Comparison of ENCODE assay signal across 8 cellular contexts in genomic region chr3:58176827-58177489, GRCh38. TPM values are rescaled to one million over a fixed set of nuclear protein-coding genes. Genes with fewer than 3 reads are reported as not detected.
DNase-seq lines count a peak whose midpoint lies in the region; ATAC-seq and TF ChIP-seq lines count a peak whose summit lies in the region.

No MANE protein-coding gene starts in this region.

- CTCF ChIA-PET in Calu3 (lab: Charles Lee): interaction anchor here (0.6 to 1.0 kb wide), 6 partner anchors 20 to 353 kb away, joined by 3 to 5 read pairs (median 3); no protein-coding TSS in a partner anchor

- peak overlapping the region; percentile 62 for H3K4me3 Mint-ChIP-seq in Calu3 (ENCODE audit: low read depth, unreplicated experiment)
- peak overlapping the region; percentile 12 for H3K4me3 Mint-ChIP-seq in chondrocyte (ENCODE audit: unreplicated experiment)
- H3K4me3 Mint-ChIP-seq in neural progenitor cell: peak overlapping the region; percentile 60

- DNase-seq in Calu3 (no peak), MM.1S (no peak), chondrocyte (ENCODE audit: low spot score) (no peak), neural progenitor cell (ENCODE audit: low spot score) (no peak), GM19240 (ENCODE audit: insufficient read length, low spot score) (no peak), lower lobe of right lung (no peak)
- DNase-seq in stimulated activated naive CD4-positive, alpha-beta T cell (lab: John Stamatoyannopoulos, UW): no peak

- H2AFZ ChIP-seq in MM.1S (ENCODE audit: low read length) (no peak overlapping the region), neural progenitor cell (replicated peaks) (no peak overlapping the region)

- H3K36me3 ChIP-seq in MM.1S (replicated peaks; ENCODE audit: insufficient read depth, low read length): no peaks in the 10 kb centered on the region
- no peaks in the 10 kb centered on the region for H3K36me3 ChIP-seq in neural progenitor cell
- H3K36me3 ChIP-seq in lower lobe of right lung: no peaks in the 10 kb centered on the region

- H3K27me3 Mint-ChIP-seq in Calu3 (ENCODE audit: unreplicated experiment) (no peaks in the 10 kb centered on the region), chondrocyte (ENCODE audit: low read depth) (no peaks in the 10 kb centered on the region), neural progenitor cell (ENCODE audit: insufficient read depth, low read depth) (peaks cover 17% of the 10 kb centered on the region)

- ATAC-seq in HG03342 (IDR thresholded peaks at IDR 0.05; ENCODE audit: unreplicated experiment) (no peak), lower lobe of right lung (no peak)

- H3K9me3 Mint-ChIP-seq in Calu3 (ENCODE audit: low read depth, unreplicated experiment) (no peaks in the 10 kb centered on the region), chondrocyte (ENCODE audit: low read depth) (no peaks in the 10 kb centered on the region), neural progenitor cell (no peaks in the 10 kb centered on the region)

- TF ChIP-seq CTCF in Calu3 (IDR thresholded peaks at IDR 0.05; ENCODE audit: unreplicated experiment) (no peak), MM.1S (IDR thresholded peaks at IDR 0.05; ENCODE audit: low read length) (no peak), chondrocyte (IDR thresholded peaks at IDR 0.05) (no peak), neural progenitor cell (IDR thresholded peaks at IDR 0.05) (no peak), lower lobe of right lung (IDR thresholded peaks at IDR 0.05) (no peak)

- H3K27me3 ChIP-seq in MM.1S (replicated peaks; ENCODE audit: insufficient read depth, low read length): no peaks in the 10 kb centered on the region; the same call in 1 of the 2 replicates
- H3K27me3 ChIP-seq in neural progenitor cell: peaks cover 11% of the 10 kb centered on the region
- no peaks in the 10 kb centered on the region for H3K27me3 ChIP-seq in lower lobe of right lung (ENCODE audit: low read depth)

- H3K27ac ChIP-seq in MM.1S (ENCODE audit: low read length) (no peak overlapping the region), neural progenitor cell (no peak overlapping the region), lower lobe of right lung (no peak overlapping the region)

- H3K4me3 ChIP-seq in MM.1S (ENCODE audit: low read length) (no peak overlapping the region), neural progenitor cell (no peak overlapping the region), lower lobe of right lung (no peak overlapping the region)

- H3K27ac Mint-ChIP-seq in Calu3 (ENCODE audit: unreplicated experiment) (peak overlapping the region; percentile 27), chondrocyte (ENCODE audit: unreplicated experiment) (no peak overlapping the region), neural progenitor cell (no peak overlapping the region)

- intact Hi-C loops in Calu3 (cut with micrococcal nuclease; ENCODE audit: unreplicated experiment): no loop called here
- intact Hi-C loops in lower lobe of right lung (cut with DNase I): no loop called here

- H3F3A ChIP-seq in MM.1S (ENCODE audit: insufficient read depth, low read length) (no peaks in the 10 kb centered on the region), neural progenitor cell (ENCODE audit: low read depth) (peaks cover 25% of the 10 kb centered on the region)

- H3K36me3 Mint-ChIP-seq in Calu3 (ENCODE audit: insufficient read depth, unreplicated experiment) (peaks cover 26% of the 10 kb centered on the region), chondrocyte (ENCODE audit: low read depth) (no peaks in the 10 kb centered on the region), neural progenitor cell (no peaks in the 10 kb centered on the region)

- H3K79me2 ChIP-seq in MM.1S (ENCODE audit: low read length) (no peaks in the 10 kb centered on the region), neural progenitor cell (ENCODE audit: low read depth) (no peaks in the 10 kb centered on the region)

- BruUV-seq in Calu3 (replicated peaks; lab: Mats Ljungman, UMichigan): no TSS peak

- H3K9me2 ChIP-seq in MM.1S (replicated peaks; ENCODE audit: insufficient read depth, low read length): no peaks in the 10 kb centered on the region

- H3K4me1 Mint-ChIP-seq in Calu3 (ENCODE audit: low read depth, unreplicated experiment) (peaks cover 69% of the 10 kb centered on the region), chondrocyte (ENCODE audit: low read depth) (peaks cover 11% of the 10 kb centered on the region), neural progenitor cell (peaks cover 16% of the 10 kb centered on the region)

- no peaks in the 10 kb centered on the region for H3K9me3 ChIP-seq in MM.1S (replicated peaks; ENCODE audit: insufficient read depth, low read length)
- no peaks in the 10 kb centered on the region for H3K9me3 ChIP-seq in neural progenitor cell (ENCODE audit: low read depth)
- H3K9me3 ChIP-seq in lower lobe of right lung: no peaks in the 10 kb centered on the region

- H3K4me1 ChIP-seq in MM.1S (ENCODE audit: low read length) (0 out of 2 replicates have a peak, but pooled peaks cover 8% of the 10 kb centered on the region), neural progenitor cell (peaks cover 19% of the 10 kb centered on the region), lower lobe of right lung (peaks cover 50% of the 10 kb centered on the region)

- H3K4me2 ChIP-seq in MM.1S (ENCODE audit: low read depth, low read length): peak overlapping the region; percentile 87; the same call in 1 of the 2 replicates
- H3K4me2 ChIP-seq in neural progenitor cell: no peak overlapping the region

- no peaks in the 10 kb centered on the region for H4K20me1 ChIP-seq in MM.1S (ENCODE audit: insufficient read depth, low read length)
- no peaks in the 10 kb centered on the region for H4K20me1 ChIP-seq in neural progenitor cell (ENCODE audit: low read depth)

- no peak overlapping the region for H3K9ac ChIP-seq in MM.1S (ENCODE audit: low read length)
- H3K9ac ChIP-seq in neural progenitor cell: no peak overlapping the region

RNA-seq across cellular contexts. Expression of gene DNASE1L3, which starts 33.8 kb away (rescaled TPM):
- total RNA-seq in Calu3 (2022): not detected in 2 replicates
- total RNA-seq in chondrocyte: not detected in 3 replicates
- not detected in 2 replicates for total RNA-seq in neural progenitor cell (ENCODE audit: low replicate concordance)
- total RNA-seq in lower lobe of right lung: 12.0 TPM

Comparison
In these comparisons a context has a peak if more than half of its experiments do, and no peak if none do; other contexts are left out.
1. H3K4me3 Mint-ChIP-seq: peak in every context shown above with its lines; median percentile 62 in Calu3; 60 in neural progenitor cell; 12 in chondrocyte.
2. RNA of gene DNASE1L3, which starts 33.8 kb away (total RNA-seq): 12.0 TPM in lower lobe of right lung (single experiment); not detected in Calu3, not detected in chondrocyte and not detected in neural progenitor cell; every median in the first group is over 10 times any median in the second.